ENCODE assay signal across 8 cellular contexts in genomic region chr20:24469116-24470030, GRCh38. TPM values are rescaled to one million over a fixed set of nuclear protein-coding genes. Genes with fewer than 3 reads are reported as not detected.
DNase-seq lines count a peak whose midpoint lies in the region; ATAC-seq and TF ChIP-seq lines count a peak whose summit lies in the region.

Gene SYNDIG1, plus strand, starts transcription at chr20:24469629. Its CDS starts 73,469 bp downstream, at chr20:24543098.

- ATAC-seq in mucosa of descending colon, result peak; percentile 35
- ATAC-seq in upper lobe of right lung, result peak; percentile 8

- H3K27me3 ChIP-seq in duodenal mucosa (ENCODE audit: control insufficient read depth in 1 of 2, insufficient read depth in 2 of 2, low read length in 2 of 2) (peaks cover 15 to 33% of the 10 kb centered on the region in 2 donors), upper lobe of right lung (peaks cover 76% of the 10 kb centered on the region)

- TF ChIP-seq CTCF in mucosa of descending colon (IDR thresholded peaks at IDR 0.05) (no peak), upper lobe of right lung (IDR thresholded peaks at IDR 0.05) (no peak)

- H3K9me3 Mint-ChIP-seq in activated T-cell treated with anti-CD3 and anti-CD28 coated beads, Interleukin-2, amount 50 U/mL, for 24 hours, result no peaks in the 10 kb centered on the region
- H3K9me3 Mint-ChIP-seq in immature natural killer cell, result no peaks in the 10 kb centered on the region

- H3K36me3 ChIP-seq in duodenal mucosa (ENCODE audit: control insufficient read depth in 1 of 2, insufficient read depth in 2 of 2, low read length in 2 of 2) (no peaks in the 10 kb centered on the region), mucosa of descending colon (ENCODE audit: low read depth) (no peaks in the 10 kb centered on the region), upper lobe of right lung (no peaks in the 10 kb centered on the region)

- H3K9me3 ChIP-seq in duodenal mucosa (ENCODE audit: control insufficient read depth in 1 of 2, low read length in 2 of 2), result no peaks in the 10 kb centered on the region
- H3K9me3 ChIP-seq in mucosa of descending colon, result no peaks in the 10 kb centered on the region
- no peaks in the 10 kb centered on the region for H3K9me3 ChIP-seq in upper lobe of right lung

- no peak for DNase-seq in activated T-cell treated with anti-CD3 and anti-CD28 coated beads, Interleukin-2, amount 50 U/mL, for 24 hours
- DNase-seq in activated T-cell treated with anti-CD3 and anti-CD28 coated beads, Interleukin-2, amount 50 U/mL, for 1 hour, result no peak
- DNase-seq in mucosa of descending colon (peak in 1 of 3 donors; percentile 34), upper lobe of right lung (no peak), immature natural killer cell (no peak), HUDEP-2 (lab: John Stamatoyannopoulos, UW; ENCODE audit: unreplicated experiment in 76 of 76) (no peak), NCI-H1694 treated with DMSO at 0.1 percent for 48 hours (lab: John Stamatoyannopoulos, UW) (no peak)

- H3K27ac Mint-ChIP-seq in activated T-cell treated with anti-CD3 and anti-CD28 coated beads, Interleukin-2, amount 50 U/mL, for 24 hours, result no peak within 1 kb of the TSS
- no peak within 1 kb of the TSS for H3K27ac Mint-ChIP-seq in immature natural killer cell

- intact Hi-C loops in mucosa of descending colon (cut with DNase I, micrococcal nuclease) (no loop called here), upper lobe of right lung (cut with DNase I) (no loop called here)

- no peak within 1 kb of the TSS for H3K9ac ChIP-seq in duodenal mucosa (ENCODE audit: low read depth in 1 of 2, low read length in 2 of 2)

- no peaks in the 10 kb centered on the region for H3K4me1 ChIP-seq in duodenal mucosa (ENCODE audit: control insufficient read depth in 1 of 2, insufficient read depth in 2 of 2, low read length in 2 of 2)
- H3K4me1 ChIP-seq in mucosa of descending colon (ENCODE audit: low read depth), result peaks cover 12% of the 10 kb centered on the region
- peaks cover 7% of the 10 kb centered on the region for H3K4me1 ChIP-seq in upper lobe of right lung

- peak within 1 kb of the TSS; percentile 33 to 51 for H3K4me3 ChIP-seq in duodenal mucosa (ENCODE audit: low read depth in 1 of 2, low read length in 2 of 2)
- no peak within 1 kb of the TSS for H3K4me3 ChIP-seq in mucosa of descending colon
- H3K4me3 ChIP-seq in upper lobe of right lung, result peak within 1 kb of the TSS; percentile 31

- H3K36me3 Mint-ChIP-seq in activated T-cell treated with anti-CD3 and anti-CD28 coated beads, Interleukin-2, amount 50 U/mL, for 24 hours (ENCODE audit: low read depth), result no peaks in the 10 kb centered on the region
- H3K36me3 Mint-ChIP-seq in immature natural killer cell, result no peaks in the 10 kb centered on the region

- H3K27ac ChIP-seq in duodenal mucosa (ENCODE audit: low read depth, low read length) (no peak within 1 kb of the TSS), upper lobe of right lung (no peak within 1 kb of the TSS)

- H3K4me1 Mint-ChIP-seq in activated T-cell treated with anti-CD3 and anti-CD28 coated beads, Interleukin-2, amount 50 U/mL, for 24 hours (ENCODE audit: low read depth), result peaks cover 13% of the 10 kb centered on the region
- no peaks in the 10 kb centered on the region for H3K4me1 Mint-ChIP-seq in immature natural killer cell

- peak within 1 kb of the TSS; percentile 33 for H3K4me3 Mint-ChIP-seq in activated T-cell treated with anti-CD3 and anti-CD28 coated beads, Interleukin-2, amount 50 U/mL, for 24 hours
- H3K4me3 Mint-ChIP-seq in immature natural killer cell, result no peak within 1 kb of the TSS

- H3K27me3 Mint-ChIP-seq in activated T-cell treated with anti-CD3 and anti-CD28 coated beads, Interleukin-2, amount 50 U/mL, for 24 hours, result peaks cover 67% of the 10 kb centered on the region
- peaks cover 8 to 24% (median 9%) of the 10 kb centered on the region in 3 donors for H3K27me3 Mint-ChIP-seq in immature natural killer cell (ENCODE audit: low read depth in 3 of 3)

RNA-seq across cellular contexts. Expression of gene SYNDIG1, which starts in this region (rescaled TPM):
- total RNA-seq in mucosa of descending colon, result under 1 TPM; 0.12 to 0.46 (median 0.35) TPM
- not detected for total RNA-seq in upper lobe of right lung
- not detected for polyA plus RNA-seq in immature natural killer cell

Comparison
In these comparisons a context has a peak if more than half of its experiments do, and no peak if none do; other contexts are left out.
1. Peak in ATAC-seq in mucosa of descending colon; RNA of the gene not detected or under 1 TPM.
2. Peak in ATAC-seq and H3K4me3 ChIP-seq in upper lobe of right lung; RNA of the gene not detected or under 1 TPM.